29 cellular contexts compared by ENCODE assay signal in the genomic region with DNA sequence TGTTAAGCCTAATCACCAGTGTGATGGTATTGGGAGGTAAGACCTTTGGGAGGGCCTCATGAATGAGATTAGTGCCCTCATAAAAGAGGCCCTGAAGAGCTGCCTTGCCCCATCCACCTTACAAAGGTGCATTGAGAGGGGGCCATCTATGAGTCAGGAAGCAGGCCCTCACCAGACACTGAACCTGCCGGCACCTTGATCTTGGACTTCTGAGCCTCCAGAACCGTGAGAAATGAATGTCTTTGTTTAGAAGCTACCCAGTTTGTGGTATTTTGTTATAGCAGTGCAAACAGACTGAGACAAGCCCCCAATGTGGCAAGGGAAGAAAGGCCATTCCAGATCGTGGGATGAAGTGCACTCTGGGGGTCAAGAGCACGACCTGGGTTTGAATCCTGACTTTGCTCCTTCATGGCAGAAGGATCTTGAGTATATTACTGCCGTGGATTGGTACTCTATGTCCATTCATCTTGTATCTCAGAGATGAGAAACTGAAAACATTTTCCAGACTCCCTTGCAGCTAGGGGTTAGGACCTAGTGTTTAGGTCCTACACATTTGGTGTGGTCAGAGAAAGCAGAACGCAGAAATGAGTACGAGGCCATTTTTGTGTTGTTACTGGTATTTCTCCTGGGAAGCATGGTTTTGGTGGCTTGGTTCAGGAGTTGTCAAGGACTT.
"Had no signal": no experiment of that assay in that cellular context is flagged by ENCODE, and none has a peak within 500 bp of the region (broad histone marks: within the 10 kb centered on the region; RNA-seq: fewer than 3 reads in every experiment).

No MANE protein-coding gene starts in this region.

- H3K4me2 ChIP-seq: hepatocyte had no signal

- H3K27ac ChIP-seq: colonic mucosa, coronary artery, dorsolateral prefrontal cortex, epithelial cell of prostate, esophagus muscularis mucosa, esophagus squamous epithelium, foreskin keratinocyte, gastrocnemius medialis, gastroesophageal sphincter, heart left ventricle, heart right ventricle, hepatocyte had no signal

- H3K27me3 ChIP-seq: colonic mucosa, esophagus muscularis mucosa, esophagus squamous epithelium, foreskin keratinocyte, gastrocnemius medialis, gastroesophageal sphincter, hepatocyte had no signal

- H3K4me3 ChIP-seq: colonic mucosa, coronary artery, dorsolateral prefrontal cortex, esophagus muscularis mucosa, esophagus squamous epithelium, gastrocnemius medialis, gastroesophageal sphincter, heart left ventricle, heart right ventricle, hepatocyte had no signal

- H3K79me2 ChIP-seq: hepatocyte had no signal

- FAIRE-seq: colon, endometrium, endothelial cell of umbilical vein, frontal cortex had no signal

- DNase-seq: colonic mucosa; cortex of kidney; dermis blood vessel endothelial cell; dorsolateral prefrontal cortex; effector CD4-positive, alpha-beta T cell; effector CD8-positive, alpha-beta T cell; effector memory CD4-positive, alpha-beta T cell; effector memory CD8-positive, alpha-beta T cell; endodermal cell; erythroblast; esophagus squamous epithelium; foreskin fibroblast; foreskin keratinocyte; foreskin melanocyte; gastrocnemius medialis; glutamatergic neuron; head of caudate nucleus; heart left ventricle; heart right ventricle had no signal

- H3K36me3 ChIP-seq: colonic mucosa, esophagus muscularis mucosa, esophagus squamous epithelium, gastrocnemius medialis, gastroesophageal sphincter, heart left ventricle, heart right ventricle had no signal

- H2AFZ ChIP-seq: hepatocyte had no signal

- H3K4me1 ChIP-seq: colonic mucosa, foreskin keratinocyte had no signal

- ATAC-seq: effector memory CD8-positive, alpha-beta T cell; esophagus mucosa; foreskin keratinocyte; gastrocnemius medialis; gastroesophageal sphincter; heart left ventricle; heart right ventricle had no signal

- H3K9me3 ChIP-seq: colonic mucosa, gastrocnemius medialis had no signal
